Comparison of ENCODE assay signal across 1 cellular context in the genomic region with DNA sequence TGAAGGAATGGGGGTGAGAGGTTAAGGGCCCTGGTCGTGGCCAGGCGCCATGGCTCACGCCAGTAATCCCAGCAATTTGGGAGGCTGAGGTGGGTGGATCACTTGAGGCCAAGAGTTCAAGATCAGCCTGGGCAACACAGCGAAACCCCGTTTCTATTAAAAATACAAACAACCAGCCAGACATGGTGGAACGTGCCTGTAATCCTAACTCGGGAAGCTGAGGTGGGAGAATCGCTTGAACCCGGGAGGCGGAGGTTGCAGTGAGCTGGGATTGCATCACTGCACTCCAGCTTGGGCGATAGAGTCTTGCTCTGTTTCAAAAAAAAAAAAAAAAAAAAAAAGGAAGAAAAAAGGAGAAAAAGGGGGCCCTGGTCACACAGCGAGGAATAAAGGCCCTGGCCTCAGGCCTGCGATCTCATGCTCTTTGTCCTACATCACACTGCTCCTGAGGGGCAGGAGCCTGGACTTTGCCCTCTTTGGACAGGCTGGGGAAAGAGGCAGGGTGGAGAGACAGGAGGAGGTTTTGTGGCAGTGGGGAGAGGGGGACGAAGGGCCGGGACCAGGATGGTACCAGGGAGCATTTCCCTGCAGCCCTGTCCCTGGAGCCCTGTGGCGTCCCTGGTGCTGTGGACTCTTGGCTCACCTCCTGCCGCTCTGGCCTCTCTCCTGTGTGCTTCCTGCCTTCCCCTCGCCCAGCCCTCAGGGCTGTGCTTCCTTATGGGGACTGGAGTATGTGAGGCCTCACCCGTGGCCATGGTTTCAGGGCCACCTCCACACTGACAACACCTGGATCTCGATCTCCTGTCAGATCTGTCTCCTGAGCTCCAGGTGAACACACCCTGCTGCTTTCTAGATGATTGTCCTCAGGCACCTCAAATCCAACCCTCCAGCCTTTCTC.
TF ChIP-seq lines count a peak whose summit lies in the region.

No MANE protein-coding gene starts in this region.

TF ChIP-seq in WTC11, 78 proteins besides CTCF, POLR2A, EP300 and RAD21:
- TF ChIP-seq GABPB1 (CRISPR knock-in tag; IDR thresholded peaks at IDR 0.05) (peak; percentile 60; the same call in 1 of the 2 replicates), ZNF671 (CRISPR knock-in tag; IDR thresholded peaks at IDR 0.05) (no peak), ZNF423 (CRISPR knock-in tag; IDR thresholded peaks at IDR 0.05) (no peak), FOXJ3 (CRISPR knock-in tag; IDR thresholded peaks at IDR 0.05; ENCODE audit: borderline replicate concordance) (no peak)
